Comparison of ENCODE assay signal across 29 cellular contexts in genomic region chr22:48772286-48772907, GRCh38.
"Had no signal": no experiment of that assay in that cellular context is flagged by ENCODE, and none has a peak within 500 bp of the region (broad histone marks: within the 10 kb centered on the region; RNA-seq: fewer than 3 reads in every experiment).

No MANE protein-coding gene starts in this region.

- H3K27me3 Mint-ChIP-seq: stimulated activated memory B cell treated with anti-CD40 and anti-IgM and Interleukin-4, amounts not matched to agents 10 μg/mL and 1 μg/mL and 100 μg/mL, for 72 hours had no signal

- ATAC-seq: esophagus mucosa; foreskin keratinocyte; gastroesophageal sphincter; heart left ventricle; left cardiac atrium; left lung; mucosa of descending colon; right cardiac atrium; stimulated activated memory B cell treated with anti-CD40 and anti-IgM and Interleukin-4, amounts not matched to agents 10 μg/mL and 1 μg/mL and 100 μg/mL, for 72 hours; stimulated activated naive CD8-positive, alpha-beta T cell treated with anti-CD3 and anti-CD28 coated beads, Interleukin-15, Interleukin-2, amounts not matched to agents 100 U/mL and 50 U/mL, for 24 hours had no signal

- H3K27me3 ChIP-seq: foreskin keratinocyte, left lung, neutrophil, sigmoid colon, testis, tibial artery had no signal

- H3K36me3 ChIP-seq: gastroesophageal sphincter, heart left ventricle, left lung, neutrophil, sigmoid colon, tibial artery had no signal

- H3K27ac ChIP-seq: epithelial cell of prostate, foreskin keratinocyte, gastroesophageal sphincter, heart left ventricle, left lung, neutrophil, parathyroid adenoma, sigmoid colon, testis, tibial artery had no signal

- H3K9me3 ChIP-seq: neutrophil, testis had no signal

- H3K36me3 Mint-ChIP-seq: mesothelial cell of epicardium; stimulated activated memory B cell treated with anti-CD40 and anti-IgM and Interleukin-4, amounts not matched to agents 10 μg/mL and 1 μg/mL and 100 μg/mL, for 72 hours; type B pancreatic cell had no signal

- DNase-seq: cortex of kidney; effector CD4-positive, alpha-beta T cell; foreskin keratinocyte; hippocampal formation; left cardiac atrium; left lung; mesenchymal stem cell; mucosa of descending colon; naive B cell; right cardiac atrium; sigmoid colon; stimulated activated CD4-positive, alpha-beta T cell treated with anti-CD3 and anti-CD28 coated beads, Interleukin-4, amount 100 ng/mL, for 4 hours; stimulated activated naive CD8-positive, alpha-beta T cell treated with anti-CD3 and anti-CD28 coated beads, Interleukin-15, Interleukin-2, amounts not matched to agents 100 U/mL and 50 U/mL, for 24 hours; substantia nigra; testis; tibial artery had no signal

- H3K4me3 ChIP-seq: gastroesophageal sphincter, heart left ventricle, left lung, mucosa of descending colon, sigmoid colon, testis, tibial artery had no signal

- H3K4me3 Mint-ChIP-seq: central memory CD8-positive, alpha-beta T cell; mesothelial cell of epicardium; naive B cell; natural killer cell treated with Interleukin-12 subunit alpha and Interleukin-12 subunit beta and Interleukin-15 and Interleukin-18, amount 100 ng/mL, for 72 hours; neural crest cell; stimulated activated memory B cell treated with anti-CD40 and anti-IgM and Interleukin-4, amounts not matched to agents 10 μg/mL and 1 μg/mL and 100 μg/mL, for 72 hours; type B pancreatic cell had no signal

- H3K27ac Mint-ChIP-seq: mesothelial cell of epicardium; naive B cell; natural killer cell treated with Interleukin-12 subunit alpha and Interleukin-12 subunit beta and Interleukin-15 and Interleukin-18, amount 100 ng/mL, for 72 hours; progenitor cell of endocrine pancreas; stimulated activated memory B cell treated with anti-CD40 and anti-IgM and Interleukin-4, amounts not matched to agents 10 μg/mL and 1 μg/mL and 100 μg/mL, for 72 hours; type B pancreatic cell had no signal

- H3K4me1 Mint-ChIP-seq: central memory CD8-positive, alpha-beta T cell; mesothelial cell of epicardium; naive B cell; neural crest cell; stimulated activated memory B cell treated with anti-CD40 and anti-IgM and Interleukin-4, amounts not matched to agents 10 μg/mL and 1 μg/mL and 100 μg/mL, for 72 hours had no signal

- H3K4me1 ChIP-seq: foreskin keratinocyte, gastroesophageal sphincter, heart left ventricle, left lung, parathyroid adenoma, sigmoid colon, testis, tibial artery had no signal
